ENCODE assay signal across 14 cellular contexts in the genomic region with DNA sequence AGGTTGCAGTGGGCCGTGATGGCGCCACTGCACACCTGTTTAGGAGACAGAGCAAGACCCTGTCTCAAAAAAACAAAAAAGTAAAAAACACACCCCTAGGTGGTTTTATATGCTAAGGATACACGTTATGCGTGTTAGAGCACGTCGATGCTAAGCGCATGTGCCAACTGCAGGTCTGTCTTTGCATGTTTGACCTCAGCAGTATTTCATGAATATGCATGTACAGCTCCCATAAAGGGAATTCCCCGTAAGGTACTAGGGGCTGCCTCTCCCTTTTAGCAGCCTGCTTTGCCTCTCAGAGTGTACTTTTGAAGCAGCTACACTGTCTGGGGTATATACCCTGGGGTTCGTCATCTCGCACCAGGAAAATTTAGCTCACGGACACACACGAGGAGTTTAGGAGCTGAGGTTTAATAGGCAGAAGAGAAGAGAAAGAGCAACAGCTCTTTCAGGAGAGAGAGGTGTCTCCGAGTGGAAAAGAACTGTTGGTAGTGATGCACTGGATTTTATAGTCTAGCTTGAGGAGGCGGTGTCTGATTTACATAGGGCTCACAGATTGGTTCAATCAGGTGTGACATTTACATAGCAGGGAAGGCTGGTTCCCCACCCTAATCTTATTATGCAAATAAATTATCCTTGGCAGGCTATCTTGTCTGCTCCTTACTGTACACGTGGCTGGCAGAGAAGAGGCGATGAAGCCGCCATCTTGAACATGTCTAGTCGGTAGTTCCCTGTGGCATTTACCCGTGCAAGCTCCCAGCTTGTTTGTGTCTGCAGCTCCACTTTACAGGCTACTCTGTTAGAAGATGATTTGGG. TPM values are rescaled to one million over a fixed set of nuclear protein-coding genes. Genes with fewer than 3 reads are reported as not detected.
A peak's percentile ranks its signal among the peaks of the same experiment; 100 is the strongest.
DNase-seq lines count a peak whose midpoint lies in the region; ATAC-seq and TF ChIP-seq lines count a peak whose summit lies in the region.
"Had no signal": no experiment of that assay in that cellular context is flagged by ENCODE, and none has a peak within 500 bp of the region (broad histone marks: within the 10 kb centered on the region; RNA-seq: fewer than 3 reads in every experiment).

No MANE protein-coding gene starts in this region.

- no peak overlapping the region for H3K4me3 Mint-ChIP-seq in Caco-2 (ENCODE audit: unreplicated experiment)
- H3K4me3 Mint-ChIP-seq in brain: peak overlapping the region in 1 of 5 experiments; percentile 2
- H3K4me3 Mint-ChIP-seq: naive thymus-derived CD4-positive, alpha-beta T cell; WTC11 had no signal

- no peak for TF ChIP-seq POLR2A in gastrocnemius medialis (IDR thresholded peaks at IDR 0.05)

- H3K27me3 Mint-ChIP-seq in Caco-2 (ENCODE audit: insufficient read depth, unreplicated experiment): no peaks in the 10 kb centered on the region
- peaks cover 17% of the 10 kb centered on the region for H3K27me3 Mint-ChIP-seq in brain

- H3K4me1 Mint-ChIP-seq in Caco-2 (ENCODE audit: low read depth, unreplicated experiment) (peaks cover 12% of the 10 kb centered on the region), brain (peaks cover 20% of the 10 kb centered on the region)

- no peak for ATAC-seq in stimulated activated naive CD8-positive, alpha-beta T cell treated with anti-CD3 and anti-CD28 coated beads, Interleukin-15, Interleukin-2, amounts not matched to agents 100 U/mL and 50 U/mL, for 24 hours
- ATAC-seq in gastrocnemius medialis: no peak
- ATAC-seq: naive thymus-derived CD4-positive, alpha-beta T cell; WTC11 had no signal

- POLR2A ChIA-PET in Caco-2 (lab: Charles Lee): no interaction called here

- no TSS peak for BruUV-seq in Caco-2 (replicated peaks; lab: Mats Ljungman, UMichigan)

- no peaks in the 10 kb centered on the region for H3K4me1 ChIP-seq in Caco-2
- peaks cover 0 to 1% of the 10 kb centered on the region in 2 donors for H3K4me1 ChIP-seq in muscle layer of duodenum (ENCODE audit: control insufficient read depth in 1 of 2, insufficient read depth in 2 of 2, low read length in 2 of 2)
- peaks cover under 1 to 3% of the 10 kb centered on the region in 2 donors for H3K4me1 ChIP-seq in gastrocnemius medialis

- in situ Hi-C loops in gastrocnemius medialis (cut with MboI; ENCODE audit: low sequenced_read_pairs in 4 of 4): no loop called here

- no peak overlapping the region for H3K4me3 ChIP-seq in Caco-2 (ENCODE audit: low read depth, low read length)
- H3K4me3 ChIP-seq in muscle layer of duodenum (ENCODE audit: low read depth in 1 of 2, low read length in 2 of 2): no peak overlapping the region
- no peak overlapping the region for H3K4me3 ChIP-seq in gastrocnemius medialis

- H3K36me3 ChIP-seq in Caco-2 (ENCODE audit: control insufficient read depth, insufficient read depth, low read length): no peaks in the 10 kb centered on the region
- no peaks in the 10 kb centered on the region for H3K36me3 ChIP-seq in muscle layer of duodenum (ENCODE audit: control insufficient read depth in 1 of 2, insufficient read depth in 2 of 2, low read length in 2 of 2)
- no peaks in the 10 kb centered on the region for H3K36me3 ChIP-seq in gastrocnemius medialis

- no peaks in the 10 kb centered on the region for H3K36me3 Mint-ChIP-seq in Caco-2 (ENCODE audit: insufficient read depth, unreplicated experiment)
- H3K36me3 Mint-ChIP-seq in brain: no peaks in the 10 kb centered on the region
- H3K36me3 Mint-ChIP-seq: naive thymus-derived CD4-positive, alpha-beta T cell; WTC11 had no signal

- DNase-seq in Caco-2 (peak; percentile 10 to 38), NCI-H2171 (lab: John Stamatoyannopoulos, UW) (peak; percentile 6), NCI-H1436 (lab: John Stamatoyannopoulos, UW) (no peak), hippocampal formation (lab: John Stamatoyannopoulos, UW) (no peak), gastrocnemius medialis (no peak)
- DNase-seq in stimulated activated naive CD8-positive, alpha-beta T cell treated with anti-CD3 and anti-CD28 coated beads, Interleukin-15, Interleukin-2, amounts not matched to agents 100 U/mL and 50 U/mL, for 24 hours: no peak
- DNase-seq: cortex of kidney; DMS79; naive thymus-derived CD4-positive, alpha-beta T cell had no signal

- H3K27me3 ChIP-seq in Caco-2 (replicated peaks; ENCODE audit: control insufficient read depth, insufficient read depth, low read length): no peaks in the 10 kb centered on the region
- no peaks in the 10 kb centered on the region for H3K27me3 ChIP-seq in muscle layer of duodenum (ENCODE audit: low read depth, low read length)
- no peaks in the 10 kb centered on the region for H3K27me3 ChIP-seq in gastrocnemius medialis

- no peak for TF ChIP-seq CTCF in Caco-2 (IDR thresholded peaks at IDR 0.05; ENCODE audit: insufficient read depth in 1 of 2, low read depth in 1 of 2, low read length in 1 of 2, severe bottlenecking in 1 of 2, unreplicated experiment in 1 of 2)
- TF ChIP-seq CTCF in brain (conservative IDR thresholded peaks at IDR 0.05): no peak
- TF ChIP-seq CTCF in gastrocnemius medialis (IDR thresholded peaks at IDR 0.05 in 4 of 5, conservative IDR thresholded peaks at IDR 0.05 in 1 of 5): no peak

- no peaks in the 10 kb centered on the region for H3K9me3 Mint-ChIP-seq in Caco-2 (ENCODE audit: unreplicated experiment)
- H3K9me3 Mint-ChIP-seq in brain: peaks cover 0 to 7% (median 2%) of the 10 kb centered on the region in 5 experiments
- H3K9me3 Mint-ChIP-seq: activated T-helper 2 cell treated with anti-CD3 and anti-CD28 coated beads, Interferon-gamma antibody, Interleukin-2, Interleukin-4, amounts not matched to agents 10 μg/mL and 5 μg/mL and 100 μg/mL, durations not matched to agents 14 hours and 24 hours and 36 hours had no signal

- H3K27ac Mint-ChIP-seq in Caco-2 (ENCODE audit: unreplicated experiment) (no peak overlapping the region), brain (peak overlapping the region in 4 of 5 experiments; percentile 2 to 92 (median 13))
- H3K27ac Mint-ChIP-seq: activated T-helper 2 cell treated with anti-CD3 and anti-CD28 coated beads, Interferon-gamma antibody, Interleukin-2, Interleukin-4, amounts not matched to agents 10 μg/mL and 5 μg/mL and 100 μg/mL, durations not matched to agents 14 hours and 24 hours and 36 hours; naive thymus-derived CD4-positive, alpha-beta T cell; WTC11 had no signal

- CTCF ChIA-PET in Caco-2 (lab: Charles Lee): interaction anchor here (0.6 kb wide), 1 partner anchor 217 kb away, joined by 3 read pairs; no protein-coding TSS in a partner anchor

- H3K27ac ChIP-seq in muscle layer of duodenum (ENCODE audit: low read length) (peak overlapping the region; percentile 27), gastrocnemius medialis (no peak overlapping the region)

- intact Hi-C loops in Caco-2 (cut with micrococcal nuclease; ENCODE audit: unreplicated experiment): no loop called here
- intact Hi-C loops in gastrocnemius medialis (cut with DNase I; ENCODE audit: low total_unique reads): no loop called here

- no peaks in the 10 kb centered on the region for H3K9me3 ChIP-seq in Caco-2
- no peaks in the 10 kb centered on the region for H3K9me3 ChIP-seq in muscle layer of duodenum (ENCODE audit: control insufficient read depth in 1 of 2, low read length in 2 of 2)
- no peaks in the 10 kb centered on the region for H3K9me3 ChIP-seq in gastrocnemius medialis

RNA-seq across cellular contexts. Expression of a gene that starts 4.2 kb away (rescaled TPM):
- total RNA-seq in Caco-2 (2022) (15.1 and 15.6 TPM in 2 replicates), gastrocnemius medialis (1 to 10 TPM; 3.3 to 7.9 (median 4.4) TPM)
- polyA plus RNA-seq in brain (ENCODE audit: insufficient read depth, low read depth, low replicate concordance): 2.8 TPM

RNA-seq across cellular contexts. Expression of a gene that starts 45.4 kb away (rescaled TPM):
- total RNA-seq in Caco-2 (2022): 0.41 TPM in 1 of 2 replicates, not detected in the other
- polyA plus RNA-seq in brain (ENCODE audit: insufficient read depth, low read depth, low replicate concordance): not detected
- not detected for total RNA-seq in gastrocnemius medialis
- total RNA-seq: activated T-helper 2 cell treated with anti-CD3 and anti-CD28 coated beads, Interferon-gamma antibody, Interleukin-2, Interleukin-4, amounts not matched to agents 10 μg/mL and 5 μg/mL and 100 μg/mL, durations not matched to agents 14 hours and 24 hours and 36 hours; naive thymus-derived CD4-positive, alpha-beta T cell; WTC11 had no signal
- polyA plus RNA-seq: naive thymus-derived CD4-positive, alpha-beta T cell; thymus had no signal

Comparison
In these comparisons a context has a peak if more than half of its experiments do, and no peak if none do; other contexts are left out.
1. DNase-seq: peak in Caco-2 (2 of 2) and NCI-H2171 (single experiment); none in NCI-H1436 (single experiment), stimulated activated naive CD8-positive, alpha-beta T cell treated with anti-CD3 and anti-CD28 coated beads, Interleukin-15, Interleukin-2, amounts not matched to agents 100 U/mL and 50 U/mL, for 24 hours (single experiment), hippocampal formation (0 of 2) and gastrocnemius medialis (0 of 2).